In the genomic region with DNA sequence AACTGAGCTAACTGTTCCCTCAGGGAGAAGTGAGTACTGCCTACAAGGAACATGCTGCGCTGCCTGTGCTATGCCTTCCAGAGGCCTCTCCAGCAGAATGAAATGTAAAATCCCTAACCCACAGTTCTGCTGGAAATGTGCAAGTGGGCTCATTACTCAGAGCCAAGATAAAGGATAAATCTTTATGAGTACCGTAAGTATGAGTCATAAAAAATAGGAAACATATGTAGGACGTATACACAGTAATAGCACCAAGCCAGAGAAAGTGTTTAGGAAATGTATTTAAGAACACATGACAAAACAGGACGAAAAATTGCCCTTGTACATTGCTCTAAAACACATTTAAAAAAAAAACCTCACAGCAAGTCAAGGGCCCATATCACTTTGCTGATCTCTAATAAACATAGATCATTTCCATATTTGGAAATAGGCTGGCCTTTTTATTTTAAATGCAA, we compare ENCODE assay signal across 10 cellular contexts.
DNase-seq lines count a peak whose midpoint lies in the region; ATAC-seq, FAIRE-seq and TF ChIP-seq lines count a peak whose summit lies in the region.
"Had no signal": no experiment of that assay in that cellular context is flagged by ENCODE, and none has a peak within 500 bp of the region (broad histone marks: within the 10 kb centered on the region; RNA-seq: fewer than 3 reads in every experiment).

No MANE protein-coding gene starts in this region.

- TF ChIP-seq CTCF in A549 (IDR thresholded peaks at IDR 0.05) = no peak
- TF ChIP-seq CTCF in cardiac fibroblast (IDR thresholded peaks at IDR 0.05; ENCODE audit: low read depth, low read length) = no peak
- TF ChIP-seq CTCF in mucosa of descending colon (IDR thresholded peaks at IDR 0.05) = no peak

- H3K4me2 ChIP-seq in A549 = no peak overlapping the region

- no peaks in the 10 kb centered on the region for H3K36me3 ChIP-seq in mucosa of descending colon (ENCODE audit: low read depth)

- TF ChIP-seq EP300 in A549 (IDR thresholded peaks at IDR 0.05) = no peak

- no peak for DNase-seq in A549 (ENCODE audit: low read depth in 1 of 2, low spot score in 1 of 2)
- DNase-seq in HTR-8/SVneo (ENCODE audit: insufficient read length, low spot score) = peak; percentile 43
- peak; percentile 76 to 83 for DNase-seq in cardiac fibroblast (ENCODE audit: low read depth in 2 of 2)
- DNase-seq in mucosa of descending colon = no peak
- DNase-seq in iPS-NIHi7 (ENCODE audit: extremely low spot score) = no peak
- DNase-seq in stimulated activated CD4-positive, alpha-beta T cell treated with anti-CD3 and anti-CD28 coated beads, Interleukin-15, amount 100 ng/mL, for 24 hours = no peak
- DNase-seq in NCI-H1417 (lab: John Stamatoyannopoulos, UW) = no peak
- DNase-seq in COLO668 (lab: John Stamatoyannopoulos, UW; ENCODE audit: unreplicated experiment) = no peak
- DNase-seq: NCI-H69 had no signal

- ATAC-seq in A549 = no peak
- peak; percentile 20 for ATAC-seq in mucosa of descending colon

- WGBS in A549 (ENCODE audit: missing lambda C conversion rate) = 51% methylated on average over 4 of the region's 4 CpGs

- POLR2A ChIA-PET in A549 (lab: Yijun Ruan, JAX) = no interaction called here

- H3K27ac ChIP-seq in A549 = no peak overlapping the region; a peak in 1 of 6 replicates
- H3K27ac ChIP-seq: parathyroid adenoma had no signal

- H3K4me1 ChIP-seq in A549 = peaks cover 29% of the 10 kb centered on the region
- H3K4me1 ChIP-seq in mucosa of descending colon (ENCODE audit: low read depth) = no peaks in the 10 kb centered on the region
- H3K4me1 ChIP-seq: parathyroid adenoma had no signal

- H3K4me3 ChIP-seq in A549 (no peak overlapping the region), cardiac fibroblast (replicated peaks in 1 of 2; ENCODE audit: low read depth in 2 of 2, low read length in 2 of 2) (no peak overlapping the region), mucosa of descending colon (no peak overlapping the region)

- no peak for TF ChIP-seq RAD21 in A549 (conservative IDR thresholded peaks at IDR 0.05 in 1 of 2, IDR thresholded peaks at IDR 0.05 in 1 of 2)

- TF ChIP-seq POLR2A in A549 (IDR thresholded peaks at IDR 0.05; ENCODE audit: low read length) = no peak

- H3K9me3 ChIP-seq in A549 (no peaks in the 10 kb centered on the region), mucosa of descending colon (no peaks in the 10 kb centered on the region)

- CTCF ChIA-PET in A549 (lab: Yijun Ruan, JAX) = interaction anchor here (1.4 kb wide), 1 partner anchor 102 kb away, joined by 3 read pairs; no protein-coding TSS in a partner anchor

- intact Hi-C loops in mucosa of descending colon (cut with DNase I, micrococcal nuclease) = no loop called here

- FAIRE-seq in A549 (lab: Jason Lieb, UNC) = no peak
- no peak for FAIRE-seq in HTR-8/SVneo (lab: Jason Lieb, UNC)

TF ChIP-seq in A549, 52 proteins besides CTCF, POLR2A, EP300 and RAD21:
- TF ChIP-seq KDM5A (IDR thresholded peaks at IDR 0.05) = no peak
- TF ChIP-seq FOSL2 (IDR thresholded peaks at IDR 0.05) = no peak
- TF ChIP-seq FOSL2 (CRISPR knock-in tag; IDR thresholded peaks at IDR 0.05) = peak; percentile 40
- no peak for TF ChIP-seq CBX2 (IDR thresholded peaks at IDR 0.05; ENCODE audit: borderline replicate concordance, low read depth)

Comparison
In these comparisons a context has a peak if more than half of its experiments do, and no peak if none do; other contexts are left out.
1. DNase-seq: peak in HTR-8/SVneo (single experiment) and cardiac fibroblast (2 of 2); none in A549 (0 of 2), mucosa of descending colon (0 of 3), iPS-NIHi7 (single experiment), stimulated activated CD4-positive, alpha-beta T cell treated with anti-CD3 and anti-CD28 coated beads, Interleukin-15, amount 100 ng/mL, for 24 hours (single experiment), NCI-H1417 (0 of 3) and COLO668 (single experiment).